8 cellular contexts compared by ENCODE assay signal in the genomic region with DNA sequence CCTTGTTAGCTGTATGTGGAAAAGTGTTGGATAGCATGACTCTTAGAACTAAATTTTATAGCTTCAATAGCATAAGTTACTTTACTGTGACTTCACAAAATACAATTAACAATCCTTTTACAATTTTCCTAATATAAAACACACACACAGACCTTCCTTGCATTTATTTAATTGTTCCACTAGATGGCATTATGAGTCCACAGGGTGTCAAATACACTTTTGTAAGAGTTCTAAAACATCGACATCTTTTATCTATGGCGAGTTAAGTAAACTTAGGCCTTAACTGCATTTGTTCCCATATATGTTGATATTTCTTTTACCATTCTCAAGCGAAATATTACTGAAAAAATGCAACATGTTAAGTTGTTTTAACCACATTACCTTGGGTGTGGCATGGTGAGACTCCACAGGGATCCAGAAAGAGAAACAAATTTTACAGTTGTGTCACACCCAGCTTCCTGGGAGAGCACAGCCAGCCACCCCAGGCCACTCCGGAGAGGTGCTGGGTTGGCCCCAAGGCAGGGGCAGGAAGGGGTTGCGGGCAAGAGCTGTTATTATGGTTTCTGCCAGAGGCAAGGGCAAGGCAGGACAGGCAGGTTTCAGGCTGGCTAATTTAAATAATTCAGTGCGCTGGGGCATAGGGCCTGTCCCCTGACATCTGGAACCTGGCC.
DNase-seq lines count a peak whose midpoint lies in the region; ATAC-seq and TF ChIP-seq lines count a peak whose summit lies in the region.

No MANE protein-coding gene starts in this region.

- H3K4me3 Mint-ChIP-seq in brain (no peak overlapping the region), mesothelial cell of epicardium (no peak overlapping the region)

- H3K27ac Mint-ChIP-seq in brain: peak overlapping the region in 1 of 5 experiments; percentile 34
- no peak overlapping the region for H3K27ac Mint-ChIP-seq in mesothelial cell of epicardium

- H3K9me3 Mint-ChIP-seq in brain (no peaks in the 10 kb centered on the region), mesothelial cell of epicardium (no peaks in the 10 kb centered on the region)

- no peaks in the 10 kb centered on the region for H3K36me3 Mint-ChIP-seq in brain
- no peaks in the 10 kb centered on the region for H3K36me3 Mint-ChIP-seq in mesothelial cell of epicardium

- TF ChIP-seq CTCF in brain (conservative IDR thresholded peaks at IDR 0.05): peak; percentile 74 to 87
- TF ChIP-seq CTCF in mesothelial cell of epicardium (IDR thresholded peaks at IDR 0.05; ENCODE audit: unreplicated experiment): peak; percentile 48

- ATAC-seq in HG03521 (IDR thresholded peaks at IDR 0.05; ENCODE audit: unreplicated experiment): no peak
- no peak for ATAC-seq in HG03442 (IDR thresholded peaks at IDR 0.05; ENCODE audit: unreplicated experiment)

- H3K4me1 Mint-ChIP-seq in brain (no peaks in the 10 kb centered on the region), mesothelial cell of epicardium (peaks cover 3% of the 10 kb centered on the region)

- peak; percentile 34 for DNase-seq in NCI-H345 (lab: John Stamatoyannopoulos, UW)
- DNase-seq in NCI-H345 treated with DMSO at 0.1 percent for 48 hours (lab: John Stamatoyannopoulos, UW; ENCODE audit: unreplicated experiment): no peak
- peak; percentile 78 for DNase-seq in NCI-H1417 treated with DMSO at 0.1 percent for 48 hours (lab: John Stamatoyannopoulos, UW)
- DNase-seq in mesothelial cell of epicardium (ENCODE audit: low spot score in 2 of 2, unreplicated experiment in 2 of 2): no peak
- no peak for DNase-seq in NOMO-1 treated with dmso at 0.1 percent for 144 hours (lab: John Stamatoyannopoulos, UW; ENCODE audit: unreplicated experiment)

- H3K27me3 Mint-ChIP-seq in brain: peaks cover 8% of the 10 kb centered on the region
- peaks cover 11% of the 10 kb centered on the region for H3K27me3 Mint-ChIP-seq in mesothelial cell of epicardium (ENCODE audit: low read depth)

Comparison
In these comparisons a context has a peak if more than half of its experiments do, and no peak if none do; other contexts are left out.
1. DNase-seq: peak in NCI-H345 (single experiment) and NCI-H1417 treated with DMSO at 0.1 percent for 48 hours (single experiment); none in NCI-H345 treated with DMSO at 0.1 percent for 48 hours (single experiment), mesothelial cell of epicardium (0 of 2) and NOMO-1 treated with dmso at 0.1 percent for 144 hours (single experiment).